Comparison of ENCODE assay signal across 17 cellular contexts in the genomic region with DNA sequence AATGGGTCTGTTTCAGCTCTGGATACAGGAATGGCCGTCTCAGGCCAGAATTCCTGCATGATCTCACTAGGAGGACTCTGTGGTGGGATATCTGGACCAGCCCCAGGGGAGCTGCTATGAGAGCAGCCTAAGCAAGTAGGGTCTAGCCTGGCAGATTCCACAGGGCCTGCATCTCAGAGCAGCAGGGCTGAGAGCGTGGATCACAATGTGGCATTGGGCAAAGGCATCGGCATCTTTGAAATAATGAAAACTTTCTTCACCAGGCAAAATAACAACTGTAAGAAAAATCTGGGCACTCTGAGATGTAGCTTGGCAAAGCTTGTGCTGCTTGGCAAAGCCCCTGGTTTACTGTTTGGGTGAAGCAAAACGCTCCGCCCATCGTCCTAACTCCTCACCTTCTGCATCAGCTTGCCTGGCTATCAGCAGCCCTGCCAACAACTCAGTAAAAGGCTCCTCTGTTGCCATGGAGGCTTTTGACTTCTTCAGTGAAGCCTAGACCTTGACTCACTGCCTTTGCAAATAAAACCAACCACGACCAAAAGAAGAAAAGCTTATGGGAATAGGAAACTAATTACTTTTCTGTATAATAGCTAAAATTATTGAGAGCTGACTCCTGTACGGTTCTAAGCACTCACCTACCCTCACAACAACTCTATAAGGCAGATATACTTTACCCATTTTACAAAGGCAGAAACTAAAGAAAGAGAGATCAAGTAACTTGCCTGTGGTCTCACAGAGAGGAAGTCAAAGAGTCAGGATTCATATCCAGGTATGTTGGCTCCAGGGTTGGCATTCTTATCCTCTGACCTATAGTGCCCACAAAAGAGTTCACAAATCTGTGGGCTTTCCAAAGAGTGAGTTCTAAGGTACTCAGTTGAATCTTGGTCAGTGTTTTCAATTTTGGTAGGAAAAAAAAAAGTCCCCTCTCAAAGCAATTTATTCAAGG.
DNase-seq lines count a peak whose midpoint lies in the region; ATAC-seq and TF ChIP-seq lines count a peak whose summit lies in the region.
"Had no signal": no experiment of that assay in that cellular context is flagged by ENCODE, and none has a peak within 500 bp of the region (broad histone marks: within the 10 kb centered on the region; RNA-seq: fewer than 3 reads in every experiment).

No MANE protein-coding gene starts in this region.

- peak; percentile 86 for DNase-seq in LNCaP clone FGC (ENCODE audit: low read depth)
- peak; percentile 40 for DNase-seq in glomerular visceral epithelial cell (ENCODE audit: extremely low spot score)
- no peak for DNase-seq in suprapubic skin (ENCODE audit: low spot score in 2 of 2)
- no peak for DNase-seq in activated naive CD8-positive, alpha-beta T cell treated with anti-CD3 and anti-CD28 coated beads, Interleukin-2, amount 50 U/mL, for 24 hours
- DNase-seq in natural killer cell = no peak
- no peak for DNase-seq in GM10266 (ENCODE audit: extremely low spot score)
- DNase-seq: activated CD4-positive, alpha-beta T cell treated with anti-CD3 and anti-CD28 coated beads for 36 hours; activated naive CD8-positive, alpha-beta T cell treated with anti-CD3 and anti-CD28 coated beads, Interleukin-2, amount 10 ng/mL, durations not matched to agents 7 days and 5 days; activated T-cell treated with anti-CD3 and anti-CD28 coated beads for 4 hours; CD4-positive, CD25-positive, alpha-beta regulatory T cell; dermis blood vessel endothelial cell; GDM1; NCI-H524; T-helper 17 cell had no signal

- TF ChIP-seq POLR2A in suprapubic skin (IDR thresholded peaks at IDR 0.05) = no peak

- TF ChIP-seq EP300 in suprapubic skin (IDR thresholded peaks at IDR 0.05) = no peak

- H3K9me3 Mint-ChIP-seq in activated naive CD8-positive, alpha-beta T cell treated with anti-CD3 and anti-CD28 coated beads, Interleukin-2, amount 50 U/mL, for 24 hours = peaks cover 5% of the 10 kb centered on the region
- peaks cover 0 to 5% of the 10 kb centered on the region in 2 donors for H3K9me3 Mint-ChIP-seq in natural killer cell
- H3K9me3 Mint-ChIP-seq: activated naive CD8-positive, alpha-beta T cell treated with anti-CD3 and anti-CD28 coated beads, Interleukin-2, amount 10 ng/mL, durations not matched to agents 7 days and 5 days had no signal

- H3K27ac ChIP-seq in angular gyrus (ENCODE audit: low read depth, low read length) = peak overlapping the region; percentile 53
- H3K27ac ChIP-seq in suprapubic skin = peak overlapping the region; percentile 60

- H3K36me3 Mint-ChIP-seq in activated naive CD8-positive, alpha-beta T cell treated with anti-CD3 and anti-CD28 coated beads, Interleukin-2, amount 50 U/mL, for 24 hours (ENCODE audit: low read depth) = no peaks in the 10 kb centered on the region
- no peaks in the 10 kb centered on the region for H3K36me3 Mint-ChIP-seq in natural killer cell
- H3K36me3 Mint-ChIP-seq: activated naive CD8-positive, alpha-beta T cell treated with anti-CD3 and anti-CD28 coated beads, Interleukin-2, amount 10 ng/mL, durations not matched to agents 7 days and 5 days; CD4-positive, CD25-positive, alpha-beta regulatory T cell; IgD-negative memory B cell had no signal

- WGBS in suprapubic skin = 38% methylated on average over 8 of the region's 8 CpGs

- H3K4me3 Mint-ChIP-seq in activated naive CD8-positive, alpha-beta T cell treated with anti-CD3 and anti-CD28 coated beads, Interleukin-2, amount 50 U/mL, for 24 hours = no peak overlapping the region
- no peak overlapping the region for H3K4me3 Mint-ChIP-seq in natural killer cell
- H3K4me3 Mint-ChIP-seq: activated CD4-positive, alpha-beta T cell treated with anti-CD3 and anti-CD28 coated beads for 36 hours; activated naive CD8-positive, alpha-beta T cell treated with anti-CD3 and anti-CD28 coated beads, Interleukin-2, amount 10 ng/mL, durations not matched to agents 7 days and 5 days; CD4-positive, CD25-positive, alpha-beta regulatory T cell; GM23338; IgD-negative memory B cell; T-helper 17 cell had no signal

- H3K27me3 ChIP-seq in suprapubic skin = no peaks in the 10 kb centered on the region

- intact Hi-C loops in natural killer cell (cut with micrococcal nuclease) = no loop called here

- H3K4me1 Mint-ChIP-seq in activated naive CD8-positive, alpha-beta T cell treated with anti-CD3 and anti-CD28 coated beads, Interleukin-2, amount 50 U/mL, for 24 hours = no peaks in the 10 kb centered on the region
- no peaks in the 10 kb centered on the region for H3K4me1 Mint-ChIP-seq in natural killer cell
- H3K4me1 Mint-ChIP-seq: activated CD4-positive, alpha-beta T cell treated with anti-CD3 and anti-CD28 coated beads for 36 hours; activated naive CD8-positive, alpha-beta T cell treated with anti-CD3 and anti-CD28 coated beads, Interleukin-2, amount 10 ng/mL, durations not matched to agents 7 days and 5 days; CD4-positive, CD25-positive, alpha-beta regulatory T cell; IgD-negative memory B cell; T-helper 17 cell had no signal

- no peak for ATAC-seq in activated naive CD8-positive, alpha-beta T cell treated with anti-CD3 and anti-CD28 coated beads, Interleukin-2, amount 50 U/mL, for 24 hours
- no peak for ATAC-seq in natural killer cell
- ATAC-seq: activated CD4-positive, alpha-beta T cell treated with anti-CD3 and anti-CD28 coated beads for 36 hours; GM23338; T-helper 17 cell had no signal

- no peaks in the 10 kb centered on the region for H3K9me3 ChIP-seq in suprapubic skin

- TF ChIP-seq CTCF in LNCaP clone FGC (IDR thresholded peaks at IDR 0.05; ENCODE audit: control insufficient read depth, extremely low read depth, insufficient read depth) = no peak
- no peak for TF ChIP-seq CTCF in suprapubic skin (IDR thresholded peaks at IDR 0.05)
- no peak for TF ChIP-seq CTCF in natural killer cell (IDR thresholded peaks at IDR 0.05)
- no peak for TF ChIP-seq CTCF in GM10266 (IDR thresholded peaks at IDR 0.05; ENCODE audit: control insufficient read depth, insufficient read depth, low read depth, missing control alignments)

- H3K4me1 ChIP-seq in suprapubic skin = peaks cover 18% of the 10 kb centered on the region

- no peaks in the 10 kb centered on the region for H3K36me3 ChIP-seq in suprapubic skin

- H3K27ac Mint-ChIP-seq in activated naive CD8-positive, alpha-beta T cell treated with anti-CD3 and anti-CD28 coated beads, Interleukin-2, amount 50 U/mL, for 24 hours = no peak overlapping the region
- H3K27ac Mint-ChIP-seq in natural killer cell = no peak overlapping the region
- H3K27ac Mint-ChIP-seq: activated CD4-positive, alpha-beta T cell treated with anti-CD3 and anti-CD28 coated beads for 36 hours; activated naive CD8-positive, alpha-beta T cell treated with anti-CD3 and anti-CD28 coated beads, Interleukin-2, amount 10 ng/mL, durations not matched to agents 7 days and 5 days; IgD-negative memory B cell; T-helper 17 cell had no signal

- H3K4me3 ChIP-seq in LNCaP clone FGC (ENCODE audit: low read depth, low read length) = no peak overlapping the region
- H3K4me3 ChIP-seq in suprapubic skin = no peak overlapping the region
- H3K4me3 ChIP-seq: GM23338 had no signal

- peaks cover 3% of the 10 kb centered on the region for H3K27me3 Mint-ChIP-seq in activated naive CD8-positive, alpha-beta T cell treated with anti-CD3 and anti-CD28 coated beads, Interleukin-2, amount 50 U/mL, for 24 hours
- H3K27me3 Mint-ChIP-seq in natural killer cell (ENCODE audit: low read depth in 2 of 2) = peaks cover 0 to 8% of the 10 kb centered on the region in 2 donors

Comparison
In these comparisons a context has a peak if more than half of its experiments do, and no peak if none do; other contexts are left out.
1. DNase-seq: peak in LNCaP clone FGC (single experiment) and glomerular visceral epithelial cell (single experiment); none in suprapubic skin (0 of 2), activated naive CD8-positive, alpha-beta T cell treated with anti-CD3 and anti-CD28 coated beads, Interleukin-2, amount 50 U/mL, for 24 hours (single experiment), natural killer cell (single experiment) and GM10266 (single experiment).